In the genomic region with DNA sequence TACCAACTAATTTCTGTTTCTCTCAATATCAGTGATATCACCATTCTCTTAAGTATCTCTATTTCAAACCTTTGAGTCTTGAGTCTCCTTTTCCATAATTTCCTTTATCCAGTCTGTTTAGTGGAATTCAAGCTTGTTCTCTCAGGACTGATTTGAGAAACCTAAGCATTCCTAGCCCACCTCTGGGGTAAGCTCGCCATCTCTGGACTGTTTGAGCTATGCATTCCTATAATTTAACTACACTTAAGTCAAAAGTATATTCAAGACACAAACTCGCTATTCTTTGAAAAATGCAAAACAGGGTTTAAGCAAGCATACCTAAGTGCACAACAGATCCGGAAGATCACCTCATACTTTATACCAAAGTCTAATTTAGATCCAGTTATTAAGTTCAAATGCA, we compare ENCODE assay signal across 1 cellular context.
TF ChIP-seq lines count a peak whose summit lies in the region.

No MANE protein-coding gene starts in this region.

TF ChIP-seq in WTC11, 78 proteins besides CTCF, POLR2A, EP300 and RAD21 (continued from another document):
- TF ChIP-seq, protein P1, sequence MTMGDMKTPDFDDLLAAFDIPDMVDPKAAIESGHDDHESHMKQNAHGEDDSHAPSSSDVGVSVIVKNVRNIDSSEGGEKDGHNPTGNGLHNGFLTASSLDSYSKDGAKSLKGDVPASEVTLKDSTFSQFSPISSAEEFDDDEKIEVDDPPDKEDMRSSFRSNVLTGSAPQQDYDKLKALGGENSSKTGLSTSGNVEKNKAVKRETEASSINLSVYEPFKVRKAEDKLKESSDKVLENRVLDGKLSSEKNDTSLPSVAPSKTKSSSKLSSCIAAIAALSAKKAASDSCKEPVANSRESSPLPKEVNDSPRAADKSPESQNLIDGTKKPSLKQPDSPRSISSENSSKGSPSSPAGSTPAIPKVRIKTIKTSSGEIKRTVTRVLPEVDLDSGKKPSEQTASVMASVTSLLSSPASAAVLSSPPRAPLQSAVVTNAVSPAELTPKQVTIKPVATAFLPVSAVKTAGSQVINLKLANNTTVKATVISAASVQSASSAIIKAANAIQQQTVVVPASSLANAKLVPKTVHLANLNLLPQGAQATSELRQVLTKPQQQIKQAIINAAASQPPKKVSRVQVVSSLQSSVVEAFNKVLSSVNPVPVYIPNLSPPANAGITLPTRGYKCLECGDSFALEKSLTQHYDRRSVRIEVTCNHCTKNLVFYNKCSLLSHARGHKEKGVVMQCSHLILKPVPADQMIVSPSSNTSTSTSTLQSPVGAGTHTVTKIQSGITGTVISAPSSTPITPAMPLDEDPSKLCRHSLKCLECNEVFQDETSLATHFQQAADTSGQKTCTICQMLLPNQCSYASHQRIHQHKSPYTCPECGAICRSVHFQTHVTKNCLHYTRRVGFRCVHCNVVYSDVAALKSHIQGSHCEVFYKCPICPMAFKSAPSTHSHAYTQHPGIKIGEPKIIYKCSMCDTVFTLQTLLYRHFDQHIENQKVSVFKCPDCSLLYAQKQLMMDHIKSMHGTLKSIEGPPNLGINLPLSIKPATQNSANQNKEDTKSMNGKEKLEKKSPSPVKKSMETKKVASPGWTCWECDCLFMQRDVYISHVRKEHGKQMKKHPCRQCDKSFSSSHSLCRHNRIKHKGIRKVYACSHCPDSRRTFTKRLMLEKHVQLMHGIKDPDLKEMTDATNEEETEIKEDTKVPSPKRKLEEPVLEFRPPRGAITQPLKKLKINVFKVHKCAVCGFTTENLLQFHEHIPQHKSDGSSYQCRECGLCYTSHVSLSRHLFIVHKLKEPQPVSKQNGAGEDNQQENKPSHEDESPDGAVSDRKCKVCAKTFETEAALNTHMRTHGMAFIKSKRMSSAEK (CRISPR knock-in tag; IDR thresholded peaks at IDR 0.05; ENCODE audit: borderline replicate concordance), result no peak
- no peak for TF ChIP-seq RORB (CRISPR knock-in tag; IDR thresholded peaks at IDR 0.05)
- TF ChIP-seq HMGXB4 (CRISPR knock-in tag; IDR thresholded peaks at IDR 0.05), result no peak
- TF ChIP-seq, protein P2, sequence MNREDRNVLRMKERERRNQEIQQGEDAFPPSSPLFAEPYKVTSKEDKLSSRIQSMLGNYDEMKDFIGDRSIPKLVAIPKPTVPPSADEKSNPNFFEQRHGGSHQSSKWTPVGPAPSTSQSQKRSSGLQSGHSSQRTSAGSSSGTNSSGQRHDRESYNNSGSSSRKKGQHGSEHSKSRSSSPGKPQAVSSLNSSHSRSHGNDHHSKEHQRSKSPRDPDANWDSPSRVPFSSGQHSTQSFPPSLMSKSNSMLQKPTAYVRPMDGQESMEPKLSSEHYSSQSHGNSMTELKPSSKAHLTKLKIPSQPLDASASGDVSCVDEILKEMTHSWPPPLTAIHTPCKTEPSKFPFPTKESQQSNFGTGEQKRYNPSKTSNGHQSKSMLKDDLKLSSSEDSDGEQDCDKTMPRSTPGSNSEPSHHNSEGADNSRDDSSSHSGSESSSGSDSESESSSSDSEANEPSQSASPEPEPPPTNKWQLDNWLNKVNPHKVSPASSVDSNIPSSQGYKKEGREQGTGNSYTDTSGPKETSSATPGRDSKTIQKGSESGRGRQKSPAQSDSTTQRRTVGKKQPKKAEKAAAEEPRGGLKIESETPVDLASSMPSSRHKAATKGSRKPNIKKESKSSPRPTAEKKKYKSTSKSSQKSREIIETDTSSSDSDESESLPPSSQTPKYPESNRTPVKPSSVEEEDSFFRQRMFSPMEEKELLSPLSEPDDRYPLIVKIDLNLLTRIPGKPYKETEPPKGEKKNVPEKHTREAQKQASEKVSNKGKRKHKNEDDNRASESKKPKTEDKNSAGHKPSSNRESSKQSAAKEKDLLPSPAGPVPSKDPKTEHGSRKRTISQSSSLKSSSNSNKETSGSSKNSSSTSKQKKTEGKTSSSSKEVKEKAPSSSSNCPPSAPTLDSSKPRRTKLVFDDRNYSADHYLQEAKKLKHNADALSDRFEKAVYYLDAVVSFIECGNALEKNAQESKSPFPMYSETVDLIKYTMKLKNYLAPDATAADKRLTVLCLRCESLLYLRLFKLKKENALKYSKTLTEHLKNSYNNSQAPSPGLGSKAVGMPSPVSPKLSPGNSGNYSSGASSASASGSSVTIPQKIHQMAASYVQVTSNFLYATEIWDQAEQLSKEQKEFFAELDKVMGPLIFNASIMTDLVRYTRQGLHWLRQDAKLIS (CRISPR knock-in tag; IDR thresholded peaks at IDR 0.05; ENCODE audit: borderline replicate concordance), result no peak
